7 cellular contexts compared by ENCODE assay signal in genomic region chr4:10063544-10064300, GRCh38. TPM values are rescaled to one million over a fixed set of nuclear protein-coding genes. Genes with fewer than 3 reads are reported as not detected.
A peak's percentile ranks its signal among the peaks of the same experiment; 100 is the strongest.
DNase-seq lines count a peak whose midpoint lies in the region; ATAC-seq lines count a peak whose summit lies in the region.

No MANE protein-coding gene starts in this region.

- no peak overlapping the region for H3K4me3 Mint-ChIP-seq in naive thymus-derived CD4-positive, alpha-beta T cell

- intact Hi-C loops in naive thymus-derived CD4-positive, alpha-beta T cell (cut with micrococcal nuclease), result no loop called here

- H3K36me3 Mint-ChIP-seq in naive thymus-derived CD4-positive, alpha-beta T cell, result peaks cover 4 to 78% (median 27%) of the 10 kb centered on the region in 5 donors

- 28 to 37% methylated on average over 9 of the region's 9 CpGs for WGBS in GM23248 (ENCODE audit: low coverage in 1 of 2, low lambda C conversion rate in 2 of 2, missing lambda C conversion rate in 2 of 2), 2 experiments
- WGBS in esophagus, 2 donors, result 37 to 44% methylated on average over 9 of the region's 9 CpGs

- H3F3A ChIP-seq in GM23248 (ENCODE audit: insufficient read depth), result peaks cover 32% of the 10 kb centered on the region

- H4K20me1 ChIP-seq in GM23248 (ENCODE audit: insufficient read depth), result no peaks in the 10 kb centered on the region

- in situ Hi-C loops in GM23248 (cut with MboI), result loop anchor here (10.0 kb wide), 1 partner anchor 299 kb away; no protein-coding TSS in a partner anchor

- no peak overlapping the region for H3K9ac ChIP-seq in GM23248

- peak; percentile 88 for DNase-seq in GM23248
- peak; percentile 37 for DNase-seq in NOMO-1 treated with dmso at 0.1 percent for 144 hours (lab: John Stamatoyannopoulos, UW; ENCODE audit: unreplicated experiment)
- no peak for DNase-seq in naive thymus-derived CD4-positive, alpha-beta T cell
- no peak for DNase-seq in activated CD4-positive, CD25-positive, alpha-beta regulatory T cell treated with anti-CD3 and anti-CD28 coated beads, Interleukin-2, amount 50 U/mL, for 72 hours
- no peak for DNase-seq in activated CD4-positive, CD25-positive, alpha-beta regulatory T cell (lab: John Stamatoyannopoulos, UW)

- H3K4me2 ChIP-seq in GM23248 (ENCODE audit: unreplicated experiment), result no peak overlapping the region

- H3K27ac ChIP-seq in GM23248 (peak overlapping the region; percentile 17; the same call in 1 of the 2 replicates), esophagus (ENCODE audit: low read depth in 2 of 2, low read length in 1 of 2) (peak overlapping the region; percentile 45 to 61)
- H3K27ac ChIP-seq in naive thymus-derived CD4-positive, alpha-beta T cell (ENCODE audit: low read depth, low read length), result no peak overlapping the region

- H3K27me3 ChIP-seq in GM23248 (replicated peaks; ENCODE audit: insufficient read depth), result no peaks in the 10 kb centered on the region
- H3K27me3 ChIP-seq in esophagus (ENCODE audit: control insufficient read depth in 1 of 2, insufficient read depth in 2 of 2, low read length in 2 of 2), result no peaks in the 10 kb centered on the region
- H3K27me3 ChIP-seq in naive thymus-derived CD4-positive, alpha-beta T cell (ENCODE audit: control insufficient read depth in 2 of 2, insufficient read depth in 2 of 2, low read length in 2 of 2), result no peaks in the 10 kb centered on the region

- H3K4me1 Mint-ChIP-seq in naive thymus-derived CD4-positive, alpha-beta T cell, result peaks cover 0 to 2% (median 0%) of the 10 kb centered on the region in 7 donors

- no peak overlapping the region for H3K4me3 ChIP-seq in GM23248
- no peak overlapping the region for H3K4me3 ChIP-seq in esophagus (ENCODE audit: low read depth in 1 of 2, low read length in 2 of 2)
- H3K4me3 ChIP-seq in naive thymus-derived CD4-positive, alpha-beta T cell (ENCODE audit: low read length), result no peak overlapping the region

- peaks cover 19% of the 10 kb centered on the region for H3K36me3 ChIP-seq in GM23248 (ENCODE audit: low read depth)
- peaks cover 0 to 2% of the 10 kb centered on the region in 2 donors for H3K36me3 ChIP-seq in esophagus (ENCODE audit: control insufficient read depth in 2 of 2, insufficient read depth in 2 of 2, low read length in 1 of 2)
- H3K36me3 ChIP-seq in naive thymus-derived CD4-positive, alpha-beta T cell (ENCODE audit: control insufficient read depth in 2 of 3, insufficient read depth in 3 of 3, low read length in 3 of 3), result peaks cover 0 to 50% (median 0%) of the 10 kb centered on the region in 3 experiments

- H3K79me2 ChIP-seq in GM23248 (ENCODE audit: insufficient read depth), result no peaks in the 10 kb centered on the region

- no peaks in the 10 kb centered on the region for H3K9me2 ChIP-seq in GM23248 (ENCODE audit: insufficient read depth)

- CTCF ChIA-PET in naive thymus-derived CD4-positive, alpha-beta T cell (lab: Charles Lee), result no interaction called here

- no peak overlapping the region for H2AFZ ChIP-seq in GM23248

- peak; percentile 75 for ATAC-seq in naive thymus-derived CD4-positive, alpha-beta T cell
- ATAC-seq in HG03571 (IDR thresholded peaks at IDR 0.05; ENCODE audit: unreplicated experiment), result no peak

- no peaks in the 10 kb centered on the region for H3K9me3 Mint-ChIP-seq in naive thymus-derived CD4-positive, alpha-beta T cell

- H3K9me3 ChIP-seq in GM23248 (ENCODE audit: low read depth), result no peaks in the 10 kb centered on the region
- no peaks in the 10 kb centered on the region for H3K9me3 ChIP-seq in esophagus (ENCODE audit: control insufficient read depth in 2 of 2, insufficient read depth in 1 of 2, low read depth in 1 of 2, low read length in 1 of 2)
- no peaks in the 10 kb centered on the region for H3K9me3 ChIP-seq in naive thymus-derived CD4-positive, alpha-beta T cell (ENCODE audit: control insufficient read depth in 2 of 3, low read length in 3 of 3)

- H3K4me1 ChIP-seq in GM23248 (ENCODE audit: insufficient read depth) (peaks cover 5% of the 10 kb centered on the region; the same call in 1 of the 2 replicates), esophagus (ENCODE audit: control insufficient read depth in 2 of 2, insufficient read depth in 2 of 2, low read length in 1 of 2) (peaks cover 0 to 7% of the 10 kb centered on the region in 2 donors)
- no peaks in the 10 kb centered on the region for H3K4me1 ChIP-seq in naive thymus-derived CD4-positive, alpha-beta T cell (ENCODE audit: control insufficient read depth in 2 of 2, insufficient read depth in 2 of 2, low read length in 2 of 2)

- H3K27me3 Mint-ChIP-seq in naive thymus-derived CD4-positive, alpha-beta T cell, result no peaks in the 10 kb centered on the region

- POLR2A ChIA-PET in naive thymus-derived CD4-positive, alpha-beta T cell (lab: Charles Lee), result no interaction called here

- H3K27ac Mint-ChIP-seq in naive thymus-derived CD4-positive, alpha-beta T cell, result peak overlapping the region in 2 of 9 donors; percentile 62 to 70

RNA-seq across cellular contexts. Expression of gene SLC2A9, which starts 42.4 kb away (rescaled TPM):
- 0.25 and 2.8 TPM in 2 replicates for total RNA-seq in GM23248 (2014; rRNA removed; shearing (Covaris generic))
- 3.5 and 3.8 TPM in 2 replicates for polyA plus RNA-seq in GM23248 (2016; fragmentation: Nextera tagmentation; extraction: Ambion mirVana)
- 1 to 10 TPM; 4.1 to 5.8 TPM for polyA plus RNA-seq in esophagus
- total RNA-seq in naive thymus-derived CD4-positive, alpha-beta T cell, result 1 to 10 TPM; 1.5 to 9.6 (median 3.8) TPM
- polyA plus RNA-seq in naive thymus-derived CD4-positive, alpha-beta T cell, result 1 to 10 TPM in 1 of 2 donors, under 1 TPM in 1; 0.36 to 1.5 TPM

RNA-seq across cellular contexts. Expression of gene WDR1, which starts 52.9 kb away (rescaled TPM):
- total RNA-seq in GM23248 (2014; rRNA removed; shearing (Covaris generic)), result 471 and 487 TPM in 2 replicates
- 413 and 419 TPM in 2 replicates for polyA plus RNA-seq in GM23248 (2016; fragmentation: Nextera tagmentation; extraction: Ambion mirVana)
- 100 to 1,000 TPM in 1 of 2 donors, 10 to 100 TPM in 1; 73.8 to 170 TPM for polyA plus RNA-seq in esophagus
- total RNA-seq in naive thymus-derived CD4-positive, alpha-beta T cell, result 100 to 1,000 TPM; 242 to 470 (median 330) TPM
- 100 to 1,000 TPM; 268 to 412 TPM for polyA plus RNA-seq in naive thymus-derived CD4-positive, alpha-beta T cell

Comparison
In these comparisons a context has a peak if more than half of its experiments do, and no peak if none do; other contexts are left out.
1. DNase-seq: peak in GM23248 (single experiment) and NOMO-1 treated with dmso at 0.1 percent for 144 hours (single experiment); none in naive thymus-derived CD4-positive, alpha-beta T cell (0 of 9), activated CD4-positive, CD25-positive, alpha-beta regulatory T cell treated with anti-CD3 and anti-CD28 coated beads, Interleukin-2, amount 50 U/mL, for 72 hours (single experiment) and activated CD4-positive, CD25-positive, alpha-beta regulatory T cell (0 of 4).